25 cellular contexts compared by ENCODE assay signal in genomic region chr3:28601291-28601690, GRCh38.
"Had no signal": no experiment of that assay in that cellular context is flagged by ENCODE, and none has a peak within 500 bp of the region (broad histone marks: within the 10 kb centered on the region; RNA-seq: fewer than 3 reads in every experiment).

No MANE protein-coding gene starts in this region.

- ATAC-seq: activated naive CD4-positive, alpha-beta T cell treated with anti-CD3 and anti-CD28 coated beads, Interleukin-2, amount 50 U/mL, for 72 hours; activated naive CD8-positive, alpha-beta T cell treated with anti-CD3 and anti-CD28 coated beads, Interleukin-2, amount 50 U/mL, for 24 hours; activated T-cell treated with anti-CD3 and anti-CD28 coated beads, Interleukin-2, amount 50 U/mL, for 4 hours; SK-N-SH treated with all-trans-retinoic acid at 6 μM for 48 hours; T-helper 17 cell; WTC11 had no signal

- H3K9me3 ChIP-seq: ascending aorta, Peyer's patch, SJSA1 had no signal

- H3K4me1 Mint-ChIP-seq: activated CD4-positive, alpha-beta T cell treated with anti-CD3 and anti-CD28 coated beads, Interleukin-2, amount 10 ng/mL, durations not matched to agents 24 days and 14 days; activated naive CD8-positive, alpha-beta T cell treated with anti-CD3 and anti-CD28 coated beads, Interleukin-2, amount 50 U/mL, for 24 hours; T-helper 17 cell had no signal

- H3K27ac ChIP-seq: ascending aorta, cardiac muscle cell, Peyer's patch, SJSA1 had no signal

- H3K27ac Mint-ChIP-seq: activated CD4-positive, alpha-beta memory T cell treated with anti-CD3 and anti-CD28 coated beads for 36 hours; activated CD4-positive, alpha-beta T cell treated with anti-CD3 and anti-CD28 coated beads, Interleukin-2, amount 10 ng/mL, durations not matched to agents 24 days and 14 days; activated naive CD4-positive, alpha-beta T cell treated with anti-CD3 and anti-CD28 coated beads, Interleukin-2, amount 50 U/mL, for 72 hours; activated naive CD8-positive, alpha-beta T cell treated with anti-CD3 and anti-CD28 coated beads, Interleukin-2, amount 50 U/mL, for 24 hours; brain; T-helper 17 cell; WTC11 had no signal

- H3K4me3 ChIP-seq: ascending aorta, cardiac muscle cell, Peyer's patch, SJSA1 had no signal

- H3K36me3 ChIP-seq: ascending aorta, cardiac muscle cell, Peyer's patch, SJSA1 had no signal

- H3K27me3 Mint-ChIP-seq: activated CD4-positive, alpha-beta memory T cell treated with anti-CD3 and anti-CD28 coated beads for 36 hours; activated CD4-positive, alpha-beta T cell treated with anti-CD3 and anti-CD28 coated beads, Interleukin-2, amount 10 ng/mL, durations not matched to agents 24 days and 14 days; brain; T-helper 17 cell had no signal

- H3K4me1 ChIP-seq: ascending aorta, Peyer's patch, SJSA1 had no signal

- DNase-seq: activated CD4-positive, alpha-beta memory T cell treated with anti-CD3 and anti-CD28 coated beads for 36 hours; activated CD4-positive, alpha-beta T cell treated with anti-CD3 and anti-CD28 coated beads, Interleukin-2, amount 10 ng/mL, durations not matched to agents 24 days and 14 days; activated CD4-positive, CD25-positive, alpha-beta regulatory T cell treated with anti-CD3 and anti-CD28 coated beads, Interleukin-2, amount 50 U/mL, for 72 hours; activated CD8-positive, alpha-beta memory T cell treated with anti-CD3 and anti-CD28 coated beads for 24 hours; activated effector memory CD4-positive, alpha-beta T cell treated with anti-CD3 and anti-CD28 coated beads, Interleukin-2, amount 50 U/mL, for 16 hours; activated naive CD4-positive, alpha-beta T cell treated with Interleukin-2 at 50 U/mL for 16 hours; activated naive CD8-positive, alpha-beta T cell treated with anti-CD3 and anti-CD28 coated beads, Interleukin-2, amount 50 U/mL, for 24 hours; activated T-cell treated with anti-CD3 and anti-CD28 coated beads, Interleukin-2, amount 50 U/mL, for 4 hours; amniotic stem cell; Karpas-422; NCI-H1105 treated with DMSO at 0.1 percent for 48 hours; NCI-H1436 treated with DMSO at 0.1 percent for 48 hours; NCI-H1930; NCI-H524; Peyer's patch; SHP77; T-helper 17 cell; T-helper 9 cell had no signal

- H3K9me3 Mint-ChIP-seq: activated CD4-positive, alpha-beta memory T cell treated with anti-CD3 and anti-CD28 coated beads for 36 hours; activated CD4-positive, alpha-beta T cell treated with anti-CD3 and anti-CD28 coated beads, Interleukin-2, amount 10 ng/mL, durations not matched to agents 24 days and 14 days; activated naive CD8-positive, alpha-beta T cell treated with anti-CD3 and anti-CD28 coated beads, Interleukin-2, amount 50 U/mL, for 24 hours; activated T-cell treated with anti-CD3 and anti-CD28 coated beads, Interleukin-2, amount 50 U/mL, for 4 hours; brain had no signal

- H3K4me3 Mint-ChIP-seq: activated CD4-positive, alpha-beta memory T cell treated with anti-CD3 and anti-CD28 coated beads for 36 hours; activated CD4-positive, alpha-beta T cell treated with anti-CD3 and anti-CD28 coated beads, Interleukin-2, amount 10 ng/mL, durations not matched to agents 24 days and 14 days; activated naive CD8-positive, alpha-beta T cell treated with anti-CD3 and anti-CD28 coated beads, Interleukin-2, amount 50 U/mL, for 24 hours; activated T-cell treated with anti-CD3 and anti-CD28 coated beads, Interleukin-2, amount 50 U/mL, for 4 hours; brain; T-helper 17 cell; WTC11 had no signal

- H3K27me3 ChIP-seq: ascending aorta, cardiac muscle cell, Peyer's patch had no signal

- H3K36me3 Mint-ChIP-seq: activated CD4-positive, alpha-beta memory T cell treated with anti-CD3 and anti-CD28 coated beads for 36 hours; activated naive CD4-positive, alpha-beta T cell treated with anti-CD3 and anti-CD28 coated beads, Interleukin-2, amount 50 U/mL, for 72 hours; brain; WTC11 had no signal
